In the genomic region with DNA sequence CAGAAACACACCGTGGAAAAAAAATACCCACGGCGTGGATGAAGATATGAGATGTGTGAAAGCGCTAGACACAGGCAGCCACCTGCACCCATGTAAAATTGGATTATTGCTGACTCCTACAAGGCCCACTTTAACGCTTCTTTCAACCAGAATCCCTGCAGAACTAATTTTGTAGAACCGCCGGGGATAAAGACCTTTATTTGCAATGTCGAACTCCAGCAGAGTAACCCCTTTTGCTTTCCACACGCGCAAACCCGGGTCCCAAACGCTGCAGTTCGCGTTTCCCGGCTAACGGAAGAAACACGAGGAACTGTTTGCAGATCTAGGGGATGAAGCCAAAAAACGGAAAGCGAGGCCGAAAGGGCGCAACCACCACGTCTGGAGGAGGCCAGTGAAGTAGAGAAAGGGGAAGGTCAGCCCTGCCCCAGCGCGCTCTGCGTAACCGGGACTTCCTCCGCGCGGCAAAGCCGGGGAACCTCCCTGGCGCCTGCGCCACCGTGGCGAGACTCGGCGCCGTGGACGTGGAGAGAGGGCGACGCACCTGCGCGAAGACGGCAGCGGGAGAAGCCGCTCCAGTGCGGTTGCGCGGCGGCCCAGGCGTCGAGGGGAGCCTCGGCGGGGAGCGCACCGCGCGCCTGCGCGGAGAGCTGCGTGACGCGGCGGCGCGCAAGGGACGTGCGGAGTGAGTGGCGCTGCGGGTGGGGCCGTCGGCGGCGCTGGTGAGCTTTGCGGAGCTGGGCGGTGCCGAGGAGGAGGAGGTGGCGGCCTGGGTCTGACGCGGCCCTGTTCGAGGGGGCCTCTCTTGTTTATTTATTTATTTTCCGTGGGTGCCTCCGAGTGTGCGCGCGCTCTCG, we compare ENCODE assay signal across 8 cellular contexts. TPM values are rescaled to one million over a fixed set of nuclear protein-coding genes. Genes with fewer than 3 reads are reported as not detected.
A peak's percentile ranks its signal among the peaks of the same experiment; 100 is the strongest.
DNase-seq lines count a peak whose midpoint lies in the region; ATAC-seq and TF ChIP-seq lines count a peak whose summit lies in the region.

PPP1CB (plus strand) TSS at position 729 of the 854 bp plus-strand sequence. CDS start 295 bp downstream, outside the sequence.

- H3K36me3 ChIP-seq in mucosa of stomach (ENCODE audit: control insufficient read depth, insufficient read depth, low read length), result no peaks in the 10 kb centered on the region

- peak; percentile 17; the same call in 1 of the 2 replicates for TF ChIP-seq RAD21 in Ishikawa (IDR thresholded peaks at IDR 0.05; ENCODE audit: low read depth)

- peak within 1 kb of the TSS; percentile 99 for H3K9ac ChIP-seq in mucosa of stomach (ENCODE audit: low read length)

- H3K27me3 ChIP-seq in mucosa of stomach (ENCODE audit: control insufficient read depth, insufficient read depth, low read length), result no peaks in the 10 kb centered on the region

- H3K4me3 ChIP-seq in epithelial cell of proximal tubule (ENCODE audit: low read depth, low read length) (peak within 1 kb of the TSS; percentile 93), mucosa of stomach (ENCODE audit: low read length) (peak within 1 kb of the TSS; percentile 90)

- peaks cover 35% of the 10 kb centered on the region for H3K4me1 ChIP-seq in mucosa of stomach (ENCODE audit: control insufficient read depth, insufficient read depth, low read length)

- DNase-seq in DMS153 treated with DMSO at 0.1 percent for 48 hours (lab: John Stamatoyannopoulos, UW; ENCODE audit: unreplicated experiment) (peak; percentile 90), OCI-M2 (lab: John Stamatoyannopoulos, UW; ENCODE audit: unreplicated experiment) (peak; percentile 27), activated T-cell treated with anti-CD3 and anti-CD28 coated beads for 48 hours (ENCODE audit: low read depth) (peak; percentile 98), epithelial cell of proximal tubule (ENCODE audit: low read depth) (peak; percentile 42)
- peak; percentile 89 for DNase-seq in stimulated activated CD8-positive, alpha-beta memory T cell treated with anti-CD3 and anti-CD28 coated beads, Interleukin-7, amount 100 ng/mL, for 1 hour (ENCODE audit: low read depth in 2 of 2)

- TF ChIP-seq CTCF in epithelial cell of proximal tubule (conservative IDR thresholded peaks at IDR 0.05; ENCODE audit: low read depth, low read length), result peak; percentile 28

- peak; percentile 77 for ATAC-seq in GM21576 (IDR thresholded peaks at IDR 0.05; ENCODE audit: unreplicated experiment)

- no peaks in the 10 kb centered on the region for H3K9me3 ChIP-seq in mucosa of stomach (ENCODE audit: control insufficient read depth, low read length)

- TF ChIP-seq EP300 in Ishikawa (IDR thresholded peaks at IDR 0.05; ENCODE audit: borderline replicate concordance), result no peak; the same call in 1 of the 2 replicates

TF ChIP-seq in Ishikawa, 13 proteins besides CTCF, POLR2A, EP300 and RAD21:
- no peak; the same call in 1 of the 2 replicates for TF ChIP-seq TCF12 (IDR thresholded peaks at IDR 0.05; ENCODE audit: low read depth)
- TF ChIP-seq REST (IDR thresholded peaks at IDR 0.05; ENCODE audit: low read depth), result no peak
- TF ChIP-seq, protein P1, sequence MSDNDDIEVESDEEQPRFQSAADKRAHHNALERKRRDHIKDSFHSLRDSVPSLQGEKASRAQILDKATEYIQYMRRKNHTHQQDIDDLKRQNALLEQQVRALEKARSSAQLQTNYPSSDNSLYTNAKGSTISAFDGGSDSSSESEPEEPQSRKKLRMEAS (IDR thresholded peaks at IDR 0.05), result peak; percentile 87
- TF ChIP-seq YY1 (IDR thresholded peaks at IDR 0.05; ENCODE audit: low read depth), result no peak
- no peak for TF ChIP-seq ZBTB7A (IDR thresholded peaks at IDR 0.05; ENCODE audit: low read depth)
- peak; percentile 0; the same call in 1 of the 2 replicates for TF ChIP-seq CEBPB (IDR thresholded peaks at IDR 0.05)
- TF ChIP-seq TAF1 (IDR thresholded peaks at IDR 0.05; ENCODE audit: low read depth), result peak; percentile 80
- no peak; the same call in 1 of the 2 replicates for TF ChIP-seq CREB1 (IDR thresholded peaks at IDR 0.05; ENCODE audit: low read depth)
- no peak for TF ChIP-seq EGR1 (IDR thresholded peaks at IDR 0.05)
TF ChIP-seq in Ishikawa: peak in this region for 3.

RNA-seq across cellular contexts. Expression of gene PPP1CB, which starts in this region (rescaled TPM):
- total RNA-seq in epithelial cell of proximal tubule, result 157 and 173 TPM in 2 replicates

Comparison
In these comparisons a context has a peak if more than half of its experiments do, and no peak if none do; other contexts are left out.
1. Peak in every context shown above with its lines: DNase-seq, ATAC-seq and H3K4me3 ChIP-seq.
2. DNase-seq: peak in every context shown above with its lines; median percentile 98 in activated T-cell treated with anti-CD3 and anti-CD28 coated beads for 48 hours; 90 in DMS153 treated with DMSO at 0.1 percent for 48 hours; 89 in stimulated activated CD8-positive, alpha-beta memory T cell treated with anti-CD3 and anti-CD28 coated beads, Interleukin-7, amount 100 ng/mL, for 1 hour; 42 in epithelial cell of proximal tubule; 27 in OCI-M2.